ENCODE assay signal across 16 cellular contexts in genomic region chr3:43866529-43867353, GRCh38.
DNase-seq lines count a peak whose midpoint lies in the region; ATAC-seq and TF ChIP-seq lines count a peak whose summit lies in the region.
"Had no signal": no experiment of that assay in that cellular context is flagged by ENCODE, and none has a peak within 500 bp of the region (broad histone marks: within the 10 kb centered on the region; RNA-seq: fewer than 3 reads in every experiment).

No MANE protein-coding gene starts in this region.

- H3K36me3 Mint-ChIP-seq in activated naive CD4-positive, alpha-beta T cell treated with anti-CD3 and anti-CD28 coated beads for 36 hours (ENCODE audit: low read depth): no peaks in the 10 kb centered on the region
- H3K36me3 Mint-ChIP-seq: CD4-positive, alpha-beta memory T cell had no signal

- CTCF ChIA-PET in BJ (lab: Yijun Ruan, JAX): interaction anchor here (0.6 to 6.4 kb wide), 4 partner anchors 10 to 331 kb away, joined by 3 to 57 read pairs (median 4); no protein-coding TSS in a partner anchor
- CTCF ChIA-PET in PC-3 (lab: Charles Lee): interaction anchor here (1.1 kb wide), 1 partner anchor 15 kb away, joined by 7 read pairs; no protein-coding TSS in a partner anchor
- CTCF ChIA-PET in activated naive CD4-positive, alpha-beta T cell treated with anti-CD3 and anti-CD28 coated beads for 36 hours (lab: Charles Lee): interaction anchor here (0.9 kb wide), 1 partner anchor 18 kb away, joined by 3 read pairs; no protein-coding TSS in a partner anchor

- H3K4me2 ChIP-seq in PC-3 (ENCODE audit: low read length) (peak overlapping the region; percentile 25), mesenchymal stem cell (ENCODE audit: low read length, poor library complexity, severe bottlenecking) (peak overlapping the region; percentile 6)

- H2AFZ ChIP-seq in PC-3 (ENCODE audit: low read length): no peak overlapping the region
- H2AFZ ChIP-seq in mesenchymal stem cell (ENCODE audit: low read depth, low read length): no peak overlapping the region

- H3K18ac ChIP-seq in mesenchymal stem cell (ENCODE audit: low read depth in 1 of 2, low read length in 2 of 2): no peak overlapping the region

- H3K79me2 ChIP-seq in PC-3 (ENCODE audit: low read length): no peaks in the 10 kb centered on the region

- no peak overlapping the region for H3K4me3 Mint-ChIP-seq in activated naive CD4-positive, alpha-beta T cell treated with anti-CD3 and anti-CD28 coated beads for 36 hours
- H3K4me3 Mint-ChIP-seq: CD4-positive, alpha-beta memory T cell had no signal

- H3K9me3 ChIP-seq in PC-3 (ENCODE audit: low read length) (no peaks in the 10 kb centered on the region), mesenchymal stem cell (ENCODE audit: control insufficient read depth, low read length) (no peaks in the 10 kb centered on the region)
- H3K9me3 ChIP-seq: uterus had no signal

- H3K27ac Mint-ChIP-seq in activated naive CD4-positive, alpha-beta T cell treated with anti-CD3 and anti-CD28 coated beads for 36 hours: no peak overlapping the region
- H3K27ac Mint-ChIP-seq: CD4-positive, alpha-beta memory T cell had no signal

- peak overlapping the region; percentile 93 for H2AK5ac ChIP-seq in mesenchymal stem cell (ENCODE audit: low read length, severe bottlenecking)

- H3K4me3 ChIP-seq in BJ (ENCODE audit: low read depth, low read length) (no peak overlapping the region), PC-3 (ENCODE audit: low read length) (no peak overlapping the region), mesenchymal stem cell (ENCODE audit: insufficient read depth in 1 of 2, low read depth in 1 of 2, low read length in 2 of 2) (no peak overlapping the region)
- H3K4me3 ChIP-seq: uterus had no signal

- no peaks in the 10 kb centered on the region for H3K4me1 Mint-ChIP-seq in activated naive CD4-positive, alpha-beta T cell treated with anti-CD3 and anti-CD28 coated beads for 36 hours (ENCODE audit: low read depth)
- H3K4me1 Mint-ChIP-seq: CD4-positive, alpha-beta memory T cell had no signal

- H3K27ac ChIP-seq in PC-3 (ENCODE audit: low read length): peak overlapping the region; percentile 97
- H3K27ac ChIP-seq in mesenchymal stem cell (ENCODE audit: low read length, poor library complexity, severe bottlenecking): peak overlapping the region; percentile 93
- H3K27ac ChIP-seq: uterus, WERI-Rb-1 had no signal

- no peak overlapping the region for H3K4ac ChIP-seq in mesenchymal stem cell (ENCODE audit: low read depth in 1 of 2, low read length in 2 of 2)

- H3K27me3 ChIP-seq in BJ (ENCODE audit: control insufficient read depth, insufficient read depth, low read length) (no peaks in the 10 kb centered on the region), PC-3 (ENCODE audit: low read length) (no peaks in the 10 kb centered on the region), mesenchymal stem cell (ENCODE audit: control insufficient read depth in 1 of 2, insufficient read depth in 1 of 2, low read length in 2 of 2) (no peaks in the 10 kb centered on the region)
- H3K27me3 ChIP-seq: uterus had no signal

- TF ChIP-seq CTCF in BJ (IDR thresholded peaks at IDR 0.05; ENCODE audit: insufficient read depth, low read depth, low read length): no peak
- no peak for TF ChIP-seq CTCF in PC-3 (conservative IDR thresholded peaks at IDR 0.05; ENCODE audit: low read depth, low read length)

- H3K9me3 Mint-ChIP-seq in activated naive CD4-positive, alpha-beta T cell treated with anti-CD3 and anti-CD28 coated beads for 36 hours: no peaks in the 10 kb centered on the region

- H3F3A ChIP-seq in PC-3 (ENCODE audit: low read length, unreplicated experiment): peaks cover 11% of the 10 kb centered on the region

- no peaks in the 10 kb centered on the region for H3K36me3 ChIP-seq in BJ (ENCODE audit: control insufficient read depth, insufficient read depth, low read length)
- no peaks in the 10 kb centered on the region for H3K36me3 ChIP-seq in PC-3 (ENCODE audit: low read depth, low read length)
- H3K36me3 ChIP-seq in mesenchymal stem cell (ENCODE audit: control insufficient read depth in 1 of 2, insufficient read depth in 2 of 2, low read depth in 1 of 2, low read length in 2 of 2): no peaks in the 10 kb centered on the region
- H3K36me3 ChIP-seq: uterus, WERI-Rb-1 had no signal

- no peak overlapping the region for H2BK12ac ChIP-seq in mesenchymal stem cell (ENCODE audit: low read length in 2 of 2)

- peak; percentile 72 for ATAC-seq in PC-3
- ATAC-seq in GM18861 (IDR thresholded peaks at IDR 0.05; ENCODE audit: unreplicated experiment): no peak
- no peak for ATAC-seq in GM18858 (IDR thresholded peaks at IDR 0.05; ENCODE audit: unreplicated experiment)
- ATAC-seq: esophagus mucosa, left lobe of liver had no signal

- H3K9ac ChIP-seq in PC-3 (ENCODE audit: low read length) (peak overlapping the region; percentile 69), mesenchymal stem cell (ENCODE audit: low read length) (peak overlapping the region; percentile 26)

- TSS peak; percentile 61 for BruUV-seq in PC-3 (replicated peaks; lab: Mats Ljungman, UMichigan)

- peaks cover 64% of the 10 kb centered on the region for H3K4me1 ChIP-seq in PC-3 (ENCODE audit: insufficient read depth, low read length)
- peaks cover 40% of the 10 kb centered on the region for H3K4me1 ChIP-seq in mesenchymal stem cell (ENCODE audit: control insufficient read depth, insufficient read depth, low read depth, low read length)
- H3K4me1 ChIP-seq: uterus had no signal

- DNase-seq in BJ (ENCODE audit: low read depth) (peak; percentile 65), PC-3 (peak; percentile 96), ecto neural progenitor cell (ENCODE audit: low spot score) (peak; percentile 11), mesenchymal stem cell (peak; percentile 75), SKM-1 (lab: John Stamatoyannopoulos, UW; ENCODE audit: unreplicated experiment) (no peak)
- no peak for DNase-seq in activated naive CD4-positive, alpha-beta T cell treated with anti-CD3 and anti-CD28 coated beads for 36 hours
- DNase-seq: CD4-positive, alpha-beta memory T cell; NCI-H446 treated with DMSO at 0.1 percent for 48 hours; RPMI8226; stimulated activated CD8-positive, alpha-beta memory T cell treated with anti-CD3 and anti-CD28 coated beads, Interleukin-4, amount 100 ng/mL, for 48 hours; uterus; WERI-Rb-1 had no signal

- H3K27me3 Mint-ChIP-seq in activated naive CD4-positive, alpha-beta T cell treated with anti-CD3 and anti-CD28 coated beads for 36 hours (ENCODE audit: low read depth): peaks cover 12% of the 10 kb centered on the region

- H3K9me2 ChIP-seq in PC-3 (replicated peaks; ENCODE audit: low read length): no peaks in the 10 kb centered on the region

- H4K8ac ChIP-seq in mesenchymal stem cell (ENCODE audit: low read length): no peak overlapping the region

- no peak overlapping the region for H4K91ac ChIP-seq in mesenchymal stem cell (ENCODE audit: low read length)

- no peak overlapping the region for H3K14ac ChIP-seq in mesenchymal stem cell (ENCODE audit: low read length in 2 of 2)

- peak overlapping the region; percentile 53 for H2BK5ac ChIP-seq in mesenchymal stem cell (ENCODE audit: low read depth, low read length, poor library complexity, severe bottlenecking)

- 84% methylated on average over 3 of the region's 3 CpGs for WGBS in mesenchymal stem cell

- intact Hi-C loops in PC-3 (cut with micrococcal nuclease): no loop called here
- intact Hi-C loops in activated naive CD4-positive, alpha-beta T cell treated with anti-CD3 and anti-CD28 coated beads for 36 hours (cut with micrococcal nuclease): no loop called here

- H2BK120ac ChIP-seq in mesenchymal stem cell (ENCODE audit: low read depth, low read length): no peak overlapping the region

- no peak overlapping the region for H3K23ac ChIP-seq in mesenchymal stem cell (ENCODE audit: low read length in 2 of 2)

- no peaks in the 10 kb centered on the region for H4K20me1 ChIP-seq in PC-3 (ENCODE audit: low read length)

- no peak overlapping the region for H2BK15ac ChIP-seq in mesenchymal stem cell (ENCODE audit: low read depth, poor library complexity, severe bottlenecking)

- POLR2A ChIA-PET in BJ (lab: Charles Lee): no interaction called here
- POLR2A ChIA-PET in PC-3 (lab: Charles Lee; ENCODE audit: unreplicated experiment): interaction anchor here (0.6 to 1.0 kb wide), 4 partner anchors 15 to 687 kb away, joined by 3 to 24 read pairs (median 6); no protein-coding TSS in a partner anchor

- H3K79me1 ChIP-seq in mesenchymal stem cell (replicated peaks; ENCODE audit: low read length, poor library complexity, severe bottlenecking): no peaks in the 10 kb centered on the region

Comparison
In these comparisons a context has a peak if more than half of its experiments do, and no peak if none do; other contexts are left out.
1. DNase-seq: peak in BJ (single experiment), PC-3 (single experiment), ecto neural progenitor cell (single experiment) and mesenchymal stem cell (single experiment); none in SKM-1 (single experiment) and activated naive CD4-positive, alpha-beta T cell treated with anti-CD3 and anti-CD28 coated beads for 36 hours (single experiment).